ENCODE assay signal across 18 cellular contexts in the genomic region with DNA sequence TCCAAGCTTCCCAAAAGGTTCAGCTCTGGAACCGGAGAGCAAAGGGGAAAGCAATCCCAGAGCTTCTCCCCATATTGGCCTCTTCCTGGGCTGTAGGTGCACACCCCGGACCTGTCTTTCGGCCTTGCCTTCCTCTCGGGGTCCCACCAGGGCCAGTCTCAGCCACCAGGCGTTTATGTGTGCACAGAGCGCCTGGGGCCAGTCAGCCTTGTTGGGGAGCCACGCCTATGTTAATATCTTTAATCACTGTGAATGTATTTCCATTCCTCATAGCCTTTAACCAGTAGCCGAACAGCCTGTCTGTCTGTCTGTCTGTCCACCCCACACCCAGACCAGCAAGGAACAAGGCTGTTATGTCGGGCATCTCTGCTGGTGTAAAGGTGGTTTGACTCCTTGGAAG.
"Had no signal": no experiment of that assay in that cellular context is flagged by ENCODE, and none has a peak within 500 bp of the region (broad histone marks: within the 10 kb centered on the region; RNA-seq: fewer than 3 reads in every experiment).

No MANE protein-coding gene starts in this region.

- H3K9ac ChIP-seq: parathyroid adenoma had no signal

- H3K4me1 ChIP-seq: parathyroid adenoma, stomach had no signal

- H3K27ac ChIP-seq: cardiac muscle cell, parathyroid adenoma, stomach had no signal

- ATAC-seq: left cardiac atrium; right cardiac atrium; stimulated activated memory B cell treated with anti-CD40 and anti-IgM and Interleukin-4, amounts not matched to agents 10 μg/mL and 1 μg/mL and 100 μg/mL, for 72 hours had no signal

- H3K27me3 ChIP-seq: cardiac muscle cell, stomach had no signal

- H2AFZ ChIP-seq: parathyroid adenoma had no signal

- H3K36me3 ChIP-seq: cardiac muscle cell had no signal

- H3K79me2 ChIP-seq: parathyroid adenoma had no signal

- FAIRE-seq: endometrium, frontal cortex had no signal

- H3K4me3 ChIP-seq: cardiac muscle cell, stomach had no signal

- DNase-seq: activated naive CD4-positive, alpha-beta T cell treated with Interleukin-2 at 50 U/mL for 16 hours; activated naive CD8-positive, alpha-beta T cell treated with anti-CD3 and anti-CD28 coated beads for 36 hours; activated T-cell treated with anti-CD3 and anti-CD28 coated beads, Interleukin-2, amount 50 U/mL, for 1 hour; effector CD4-positive, alpha-beta T cell; erythroblast; left cardiac atrium; mesenchymal stem cell; right cardiac atrium; stimulated activated CD4-positive, alpha-beta T cell treated with anti-CD3 and anti-CD28 coated beads, Interleukin-1b, Interleukin-23, amount 100 ng/mL, for 48 hours; stomach; T-helper 1 cell; T-helper 9 cell; trophoblast cell had no signal
